ENCODE assay signal across 29 cellular contexts in genomic region chr13:74217816-74218215, GRCh38.
DNase-seq lines count a peak whose midpoint lies in the region; ATAC-seq, FAIRE-seq and TF ChIP-seq lines count a peak whose summit lies in the region.
"Had no signal": no experiment of that assay in that cellular context is flagged by ENCODE, and none has a peak within 500 bp of the region (broad histone marks: within the 10 kb centered on the region; RNA-seq: fewer than 3 reads in every experiment).

No MANE protein-coding gene starts in this region.

- peak overlapping the region; percentile 43 for H3K4me2 ChIP-seq in astrocyte (ENCODE audit: low read length)
- H3K4me2 ChIP-seq: BLaER1 treated with 17β-estradiol and CSF1 and Interleukin-3, amounts not matched to agents 10 nM and 100 nM had no signal

- H3K27ac Mint-ChIP-seq in astrocyte (ENCODE audit: unreplicated experiment), result peak overlapping the region; percentile 41
- H3K27ac Mint-ChIP-seq: activated naive CD8-positive, alpha-beta T cell treated with anti-CD3 and anti-CD28 coated beads, Interleukin-2, amount 10 ng/mL, durations not matched to agents 7 days and 5 days; activated T-helper 17 cell treated with anti-CD3 and anti-CD28 coated beads, Interleukin-2, amount 50 U/mL, for 72 hours; WTC11 had no signal

- H3K27ac ChIP-seq in astrocyte (ENCODE audit: low read depth, low read length) (peak overlapping the region; percentile 8), transverse colon (peak overlapping the region in 1 of 4 donors; percentile 21)
- H3K27ac ChIP-seq: BLaER1 treated with 17β-estradiol and CSF1 and Interleukin-3, amounts not matched to agents 10 nM and 100 nM; cardiac muscle cell; dorsolateral prefrontal cortex; SK-N-MC; upper lobe of right lung had no signal

- H3K27me3 ChIP-seq in astrocyte (ENCODE audit: insufficient read depth, low read length) (no peaks in the 10 kb centered on the region), transverse colon (no peaks in the 10 kb centered on the region)
- H3K27me3 ChIP-seq: BLaER1 treated with 17β-estradiol and CSF1 and Interleukin-3, amounts not matched to agents 10 nM and 100 nM; cardiac muscle cell; dorsolateral prefrontal cortex; upper lobe of right lung had no signal

- H3K27me3 Mint-ChIP-seq in astrocyte (ENCODE audit: low read depth, unreplicated experiment), result no peaks in the 10 kb centered on the region
- H3K27me3 Mint-ChIP-seq: activated T-helper 17 cell treated with anti-CD3 and anti-CD28 coated beads, Interleukin-2, amount 50 U/mL, for 72 hours had no signal

- POLR2A ChIA-PET in AG04449 (lab: Yijun Ruan, JAX), result interaction anchor here (1.0 kb wide), 1 partner anchor 83 kb away, joined by 3 read pairs; no protein-coding TSS in a partner anchor

- no peak overlapping the region for H2AFZ ChIP-seq in astrocyte (ENCODE audit: low read depth, low read length)

- no peaks in the 10 kb centered on the region for H3K79me2 ChIP-seq in astrocyte (ENCODE audit: insufficient read depth, low read length)

- FAIRE-seq in astrocyte (lab: Jason Lieb, UNC), result peak; percentile 73
- FAIRE-seq: endothelial cell of umbilical vein, frontal cortex, GM19239 had no signal

- no peaks in the 10 kb centered on the region for H3K36me3 ChIP-seq in astrocyte (ENCODE audit: insufficient read depth, low read length)
- no peaks in the 10 kb centered on the region for H3K36me3 ChIP-seq in transverse colon
- H3K36me3 ChIP-seq: BLaER1 treated with 17β-estradiol and CSF1 and Interleukin-3, amounts not matched to agents 10 nM and 100 nM; cardiac muscle cell; upper lobe of right lung had no signal

- peaks cover 22% of the 10 kb centered on the region for H3K4me1 Mint-ChIP-seq in astrocyte (ENCODE audit: low read depth, unreplicated experiment)
- H3K4me1 Mint-ChIP-seq: WTC11 had no signal

- in situ Hi-C loops in transverse colon (cut with MboI; ENCODE audit: low pct_ligation_motif_present in 1 of 4, low pct_unique_long_range_greater_than_20kb in 1 of 4, low sequenced_read_pairs in 3 of 4), result no loop called here
- in situ Hi-C loops in G401 (cut with HindIII; ENCODE audit: low sequenced_read_pairs), result no loop called here

- CTCF ChIA-PET in AG04449 (lab: Yijun Ruan, JAX), result interaction anchor here (1.4 kb wide), 1 partner anchor 12 kb away, joined by 3 read pairs; no protein-coding TSS in a partner anchor

- no peaks in the 10 kb centered on the region for H3K9me3 Mint-ChIP-seq in astrocyte (ENCODE audit: unreplicated experiment)
- H3K9me3 Mint-ChIP-seq: activated naive CD8-positive, alpha-beta T cell treated with anti-CD3 and anti-CD28 coated beads, Interleukin-2, amount 10 ng/mL, durations not matched to agents 7 days and 5 days; activated T-helper 17 cell treated with anti-CD3 and anti-CD28 coated beads, Interleukin-2, amount 50 U/mL, for 72 hours; WTC11 had no signal

- 56 to 75% methylated on average over 1 of the region's 1 CpG for WGBS in transverse colon (ENCODE audit: low coverage in 1 of 2), 2 donors

- H3K9me3 ChIP-seq in astrocyte (ENCODE audit: insufficient read depth, low read depth, low read length) (no peaks in the 10 kb centered on the region), transverse colon (no peaks in the 10 kb centered on the region)
- H3K9me3 ChIP-seq: BLaER1 treated with 17β-estradiol and CSF1 and Interleukin-3, amounts not matched to agents 10 nM and 100 nM; Caco-2; upper lobe of right lung had no signal

- TF ChIP-seq CTCF in AG04449 (IDR thresholded peaks at IDR 0.05; ENCODE audit: insufficient read depth, low read length, missing control alignments) (no peak), astrocyte (IDR thresholded peaks at IDR 0.05; ENCODE audit: insufficient read depth, low read depth, low read length) (no peak), fibroblast of villous mesenchyme (IDR thresholded peaks at IDR 0.05; ENCODE audit: insufficient read depth, low read depth, low read length) (no peak), transverse colon (IDR thresholded peaks at IDR 0.05) (no peak)

- intact Hi-C loops in transverse colon (cut with DNase I; ENCODE audit: low total_unique reads), result no loop called here

- TF ChIP-seq POLR2A in transverse colon (IDR thresholded peaks at IDR 0.05), result no peak

- ATAC-seq in HG02870 (IDR thresholded peaks at IDR 0.05; ENCODE audit: unreplicated experiment), result no peak
- ATAC-seq: upper lobe of right lung, WTC11 had no signal

- DNase-seq in AG04449 (ENCODE audit: low read depth, low spot score) (peak; percentile 96), HCEC 1CT (peak; percentile 86), astrocyte (ENCODE audit: low read depth) (peak; percentile 88), fibroblast of villous mesenchyme (ENCODE audit: low read depth) (peak; percentile 21), T-helper 2 cell (no peak), transverse colon (no peak), G401 (ENCODE audit: low spot score) (no peak)
- DNase-seq: activated CD8-positive, alpha-beta memory T cell treated with anti-CD3 and anti-CD28 coated beads, Interleukin-2, amount 50 U/mL, for 4 hours; activated naive CD8-positive, alpha-beta T cell treated with anti-CD3 and anti-CD28 coated beads, Interleukin-2, amount 10 ng/mL, durations not matched to agents 7 days and 5 days; Caco-2; DMS79 treated with DMSO at 0.1 percent for 48 hours; dorsolateral prefrontal cortex; GOT3; KBM-7; mammary epithelial cell; MM.1S; NCI-H1436; NCI-H526; T1000; upper lobe of right lung had no signal

- H3K4me3 ChIP-seq in AG04449 (ENCODE audit: low read depth, low read length) (no peak overlapping the region), astrocyte (ENCODE audit: insufficient read depth, low read depth, low read length) (no peak overlapping the region), fibroblast of villous mesenchyme (ENCODE audit: low read depth, low read length) (no peak overlapping the region), transverse colon (no peak overlapping the region)
- H3K4me3 ChIP-seq: BLaER1 treated with 17β-estradiol and CSF1 and Interleukin-3, amounts not matched to agents 10 nM and 100 nM; cardiac muscle cell; dorsolateral prefrontal cortex; SK-N-MC; upper lobe of right lung had no signal

- H3K36me3 Mint-ChIP-seq in astrocyte (ENCODE audit: low read depth, unreplicated experiment), result no peaks in the 10 kb centered on the region
- H3K36me3 Mint-ChIP-seq: WTC11 had no signal

- no peak overlapping the region for H3K4me3 Mint-ChIP-seq in astrocyte (ENCODE audit: unreplicated experiment)
- H3K4me3 Mint-ChIP-seq: activated naive CD8-positive, alpha-beta T cell treated with anti-CD3 and anti-CD28 coated beads, Interleukin-2, amount 10 ng/mL, durations not matched to agents 7 days and 5 days; activated T-helper 17 cell treated with anti-CD3 and anti-CD28 coated beads, Interleukin-2, amount 50 U/mL, for 72 hours; WTC11 had no signal

- peaks cover 9% of the 10 kb centered on the region for H3K4me1 ChIP-seq in astrocyte (ENCODE audit: insufficient read depth, low read length)
- H3K4me1 ChIP-seq in transverse colon, result no peaks in the 10 kb centered on the region
- H3K4me1 ChIP-seq: BLaER1 treated with 17β-estradiol and CSF1 and Interleukin-3, amounts not matched to agents 10 nM and 100 nM; upper lobe of right lung had no signal

- no peak for TF ChIP-seq EP300 in transverse colon (IDR thresholded peaks at IDR 0.05; ENCODE audit: low read depth)

- peak overlapping the region; percentile 15 for H3K9ac ChIP-seq in astrocyte (ENCODE audit: low read length)
- H3K9ac ChIP-seq: BLaER1 treated with 17β-estradiol and CSF1 and Interleukin-3, amounts not matched to agents 10 nM and 100 nM had no signal

- H4K20me1 ChIP-seq in astrocyte (ENCODE audit: insufficient read depth, low read length), result no peaks in the 10 kb centered on the region
- H4K20me1 ChIP-seq: BLaER1 treated with 17β-estradiol and CSF1 and Interleukin-3, amounts not matched to agents 10 nM and 100 nM had no signal

Comparison
In these comparisons a context has a peak if more than half of its experiments do, and no peak if none do; other contexts are left out.
1. DNase-seq: peak in AG04449 (single experiment), HCEC 1CT (single experiment), astrocyte (single experiment) and fibroblast of villous mesenchyme (single experiment); none in T-helper 2 cell (0 of 5), transverse colon (single experiment) and G401 (single experiment).